22 cellular contexts compared by ENCODE assay signal in genomic region chr2:239468491-239469017, GRCh38.
"Had no signal": no experiment of that assay in that cellular context is flagged by ENCODE, and none has a peak within 500 bp of the region (broad histone marks: within the 10 kb centered on the region; RNA-seq: fewer than 3 reads in every experiment).

No MANE protein-coding gene starts in this region.

- H3K27ac ChIP-seq: adrenal gland, dorsolateral prefrontal cortex, esophagus muscularis mucosa, tibial nerve, vagina had no signal

- DNase-seq: effector memory CD8-positive, alpha-beta T cell; hippocampal formation; left ventricle myocardium superior; nephron progenitor cell; nucleus accumbens; retina; stimulated activated CD4-positive, alpha-beta T cell treated with anti-CD3 and anti-CD28 coated beads, Interleukin-12 subunit alpha, Interleukin-12 subunit beta, amount 100 ng/mL, for 4 hours; stimulated activated CD4-positive, alpha-beta T cell treated with anti-CD3 and anti-CD28 coated beads, Interleukin-4, amount 100 ng/mL, for 4 hours; substantia nigra; T1000 had no signal

- ATAC-seq: effector memory CD8-positive, alpha-beta T cell; left ventricle myocardium superior; WTC11 had no signal

- H3K36me3 ChIP-seq: adrenal gland, esophagus muscularis mucosa, tibial nerve, vagina had no signal

- H3K9me3 ChIP-seq: adrenal gland, esophagus muscularis mucosa, vagina had no signal

- H3K36me3 Mint-ChIP-seq: activated naive CD8-positive, alpha-beta T cell; memory B cell had no signal

- H3K27me3 Mint-ChIP-seq: activated naive CD8-positive, alpha-beta T cell; central memory CD8-positive, alpha-beta T cell had no signal

- H3K27me3 ChIP-seq: adrenal gland, dorsolateral prefrontal cortex, esophagus muscularis mucosa, tibial nerve, vagina had no signal

- H3K4me3 ChIP-seq: adrenal gland, dorsolateral prefrontal cortex, esophagus muscularis mucosa, tibial nerve, vagina had no signal

- H3K4me1 Mint-ChIP-seq: central memory CD8-positive, alpha-beta T cell; memory B cell; WTC11 had no signal

- H3K27ac Mint-ChIP-seq: activated naive CD8-positive, alpha-beta T cell; activated T-helper 1 cell treated with anti-CD3 and anti-CD28 coated beads, Interleukin-12 subunit alpha, Interleukin-12 subunit beta, Interleukin-2, Interleukin-4 antibody, amounts not matched to agents 30 ng/mL and 10 ng/mL and 1 ng/mL, durations not matched to agents 14 hours and 24 hours and 36 hours; effector memory CD8-positive, alpha-beta T cell; memory B cell; nephron progenitor cell; stimulated activated naive CD8-positive, alpha-beta T cell treated with anti-CD3 and anti-CD28 coated beads, Interleukin-15, Interleukin-2, amounts not matched to agents 100 ng/mL and 50 ng/mL, for 24 hours; T-helper 1 cell treated with Interleukin-12 subunit alpha and Interleukin-12 subunit beta and Interleukin-4 antibody, amounts not matched to agents 30 μg/mL and 1 μg/mL, for 36 hours; WTC11 had no signal

- H3K9me3 Mint-ChIP-seq: activated T-helper 1 cell treated with anti-CD3 and anti-CD28 coated beads, Interleukin-12 subunit alpha, Interleukin-12 subunit beta, Interleukin-2, Interleukin-4 antibody, amounts not matched to agents 30 ng/mL and 10 ng/mL and 1 ng/mL, durations not matched to agents 14 hours and 24 hours and 36 hours; central memory CD8-positive, alpha-beta T cell; effector memory CD8-positive, alpha-beta T cell; memory B cell; stimulated activated naive CD8-positive, alpha-beta T cell treated with anti-CD3 and anti-CD28 coated beads, Interleukin-15, Interleukin-2, amounts not matched to agents 100 ng/mL and 50 ng/mL, for 24 hours; T-helper 1 cell treated with Interleukin-12 subunit alpha and Interleukin-12 subunit beta and Interleukin-4 antibody, amounts not matched to agents 30 μg/mL and 1 μg/mL, for 36 hours had no signal

- H3K4me3 Mint-ChIP-seq: activated naive CD8-positive, alpha-beta T cell; activated T-helper 1 cell treated with anti-CD3 and anti-CD28 coated beads, Interleukin-12 subunit alpha, Interleukin-12 subunit beta, Interleukin-2, Interleukin-4 antibody, amounts not matched to agents 30 ng/mL and 10 ng/mL and 1 ng/mL, durations not matched to agents 14 hours and 24 hours and 36 hours; central memory CD8-positive, alpha-beta T cell; effector memory CD8-positive, alpha-beta T cell; memory B cell; nephron progenitor cell; stimulated activated naive CD8-positive, alpha-beta T cell treated with anti-CD3 and anti-CD28 coated beads, Interleukin-15, Interleukin-2, amounts not matched to agents 100 ng/mL and 50 ng/mL, for 24 hours; T-helper 1 cell treated with Interleukin-12 subunit alpha and Interleukin-12 subunit beta and Interleukin-4 antibody, amounts not matched to agents 30 μg/mL and 1 μg/mL, for 36 hours; WTC11 had no signal

- H3K4me1 ChIP-seq: adrenal gland had no signal
